ENCODE assay signal across 17 cellular contexts in the genomic region with DNA sequence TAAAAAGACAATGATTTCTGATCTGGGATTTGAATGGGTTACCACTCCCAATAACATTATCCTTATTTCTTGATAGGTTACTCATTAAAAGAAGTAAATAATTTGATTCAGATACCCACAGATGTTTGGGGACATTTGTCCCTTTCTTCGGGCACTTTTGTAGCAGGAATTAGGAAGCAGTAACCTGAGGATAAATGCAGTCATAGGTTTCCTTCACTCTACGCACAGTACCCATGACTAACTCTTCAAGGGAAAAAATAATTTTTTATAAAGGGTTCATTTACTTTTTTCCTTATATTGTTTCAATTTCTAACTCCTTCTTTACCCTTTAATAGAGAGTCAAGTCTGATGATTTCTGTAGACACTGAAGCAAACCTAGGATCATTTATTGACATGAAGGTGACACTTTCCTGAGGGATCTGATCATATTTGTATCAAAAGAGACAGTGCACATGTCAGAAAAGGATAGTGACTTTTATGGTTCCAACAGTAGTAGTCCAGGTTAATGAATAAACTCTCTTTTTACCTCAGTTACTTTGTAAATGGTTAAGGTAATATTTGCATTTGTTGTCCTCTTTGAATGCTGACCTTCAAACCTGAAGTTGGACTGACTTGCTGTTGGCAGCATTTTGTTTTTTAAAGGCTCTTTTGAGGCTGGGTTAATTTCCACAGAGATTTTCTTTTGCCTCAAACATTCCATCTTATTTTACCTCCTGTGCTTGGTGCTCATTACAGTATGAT.
DNase-seq lines count a peak whose midpoint lies in the region; ATAC-seq and TF ChIP-seq lines count a peak whose summit lies in the region.
"Had no signal": no experiment of that assay in that cellular context is flagged by ENCODE, and none has a peak within 500 bp of the region (broad histone marks: within the 10 kb centered on the region; RNA-seq: fewer than 3 reads in every experiment).

No MANE protein-coding gene starts in this region.

- TF ChIP-seq POLR2A in right lobe of liver (IDR thresholded peaks at IDR 0.05) (no peak), suprapubic skin (IDR thresholded peaks at IDR 0.05) (no peak)

- H3K36me3 ChIP-seq in right lobe of liver (no peaks in the 10 kb centered on the region), smooth muscle cell (ENCODE audit: low read depth) (no peaks in the 10 kb centered on the region), suprapubic skin (no peaks in the 10 kb centered on the region)
- H3K36me3 ChIP-seq: BE2C had no signal

- H3K27me3 Mint-ChIP-seq in HFFc6 (ENCODE audit: insufficient read depth), result no peaks in the 10 kb centered on the region; the same call in 1 of the 2 replicates
- no peaks in the 10 kb centered on the region for H3K27me3 Mint-ChIP-seq in T-helper 2 cell treated with Interferon-gamma antibody and Interleukin-4, amounts not matched to agents 5 μg/mL and 100 μg/mL, for 36 hours (ENCODE audit: low read depth)
- H3K27me3 Mint-ChIP-seq: CD4-positive, CD25-positive, alpha-beta regulatory T cell; CD8-positive, alpha-beta memory T cell had no signal

- TF ChIP-seq EP300 in suprapubic skin (IDR thresholded peaks at IDR 0.05), result no peak

- no peaks in the 10 kb centered on the region for H3K36me3 Mint-ChIP-seq in HFFc6 (ENCODE audit: low read depth)
- H3K36me3 Mint-ChIP-seq in T-helper 2 cell treated with Interferon-gamma antibody and Interleukin-4, amounts not matched to agents 5 μg/mL and 100 μg/mL, for 36 hours (ENCODE audit: low read depth), result no peaks in the 10 kb centered on the region
- H3K36me3 Mint-ChIP-seq: CD4-positive, CD25-positive, alpha-beta regulatory T cell; CD8-positive, alpha-beta memory T cell had no signal

- H3K4me2 ChIP-seq in smooth muscle cell, result no peak overlapping the region

- TF ChIP-seq CTCF in HFFc6 (IDR thresholded peaks at IDR 0.05) (no peak), right lobe of liver (IDR thresholded peaks at IDR 0.05) (no peak), smooth muscle cell (IDR thresholded peaks at IDR 0.05; ENCODE audit: borderline replicate concordance, insufficient read depth, poor library complexity, severe bottlenecking) (no peak), suprapubic skin (IDR thresholded peaks at IDR 0.05) (no peak)

- ATAC-seq in right lobe of liver, result peak; percentile 95 to 98 (median 96)
- ATAC-seq: GM12878 had no signal

- no peaks in the 10 kb centered on the region for H3K9me3 ChIP-seq in right lobe of liver
- H3K9me3 ChIP-seq in smooth muscle cell (replicated peaks; ENCODE audit: low read depth), result no peaks in the 10 kb centered on the region
- no peaks in the 10 kb centered on the region for H3K9me3 ChIP-seq in suprapubic skin
- H3K9me3 ChIP-seq: BE2C, Caco-2 had no signal

- H3K9me3 Mint-ChIP-seq in HFFc6, result no peaks in the 10 kb centered on the region
- peaks cover 29% of the 10 kb centered on the region for H3K9me3 Mint-ChIP-seq in T-helper 2 cell treated with Interferon-gamma antibody and Interleukin-4, amounts not matched to agents 5 μg/mL and 100 μg/mL, for 36 hours
- H3K9me3 Mint-ChIP-seq: H9 had no signal

- H3K4me3 ChIP-seq in right lobe of liver (no peak overlapping the region), smooth muscle cell (no peak overlapping the region), suprapubic skin (no peak overlapping the region)
- H3K4me3 ChIP-seq: GM12878 had no signal

- H3K4me1 ChIP-seq in right lobe of liver (peaks cover 0 to 40% (median 8%) of the 10 kb centered on the region in 4 donors), smooth muscle cell (ENCODE audit: low read depth) (peaks cover 6% of the 10 kb centered on the region), suprapubic skin (no peaks in the 10 kb centered on the region)
- H3K4me1 ChIP-seq: BE2C, Caco-2 had no signal

- no peak overlapping the region for H3K4me3 Mint-ChIP-seq in HFFc6
- no peak overlapping the region for H3K4me3 Mint-ChIP-seq in T-helper 2 cell treated with Interferon-gamma antibody and Interleukin-4, amounts not matched to agents 5 μg/mL and 100 μg/mL, for 36 hours
- H3K4me3 Mint-ChIP-seq: CD4-positive, CD25-positive, alpha-beta regulatory T cell; CD8-positive, alpha-beta memory T cell; H9 had no signal

- 32% methylated on average over 2 of the region's 2 CpGs for WGBS in right lobe of liver (ENCODE audit: insufficient coverage, low coverage, low lambda C conversion rate, missing lambda C conversion rate)
- 97% methylated on average over 2 of the region's 2 CpGs for WGBS in smooth muscle cell (ENCODE audit: low lambda C conversion rate)
- WGBS in suprapubic skin, result 88% methylated on average over 2 of the region's 2 CpGs

- H4K20me1 ChIP-seq in smooth muscle cell (ENCODE audit: low read depth), result no peaks in the 10 kb centered on the region

- no peaks in the 10 kb centered on the region for H3K79me2 ChIP-seq in smooth muscle cell (ENCODE audit: low read depth)

- peak overlapping the region; percentile 23 for H2AFZ ChIP-seq in smooth muscle cell (ENCODE audit: low read depth)

- H3K9ac ChIP-seq in smooth muscle cell (ENCODE audit: low read depth), result no peak overlapping the region

- DNase-seq in HFFc6, result no peak
- DNase-seq in kidney tubule cell (ENCODE audit: low spot score), result peak; percentile 55
- DNase-seq in right lobe of liver, result peak in 1 of 3 donors; percentile 47
- DNase-seq in smooth muscle cell (lab: John Stamatoyannopoulos, UW; ENCODE audit: unreplicated experiment), result no peak
- DNase-seq in T-helper 2 cell treated with Interferon-gamma antibody and Interleukin-4, amounts not matched to agents 5 μg/mL and 100 μg/mL, for 36 hours (ENCODE audit: low spot score), result no peak
- no peak for DNase-seq in suprapubic skin (ENCODE audit: low spot score in 2 of 2)
- DNase-seq in COLO829 (ENCODE audit: low spot score), result no peak
- DNase-seq: ACHN; BE2C; C1 segment of cervical spinal cord; Caco-2; CD4-positive, CD25-positive, alpha-beta regulatory T cell; CD8-positive, alpha-beta memory T cell; DND-41; EL; H9 had no signal

- peak overlapping the region; percentile 84 for H3K27ac Mint-ChIP-seq in HFFc6
- H3K27ac Mint-ChIP-seq in T-helper 2 cell treated with Interferon-gamma antibody and Interleukin-4, amounts not matched to agents 5 μg/mL and 100 μg/mL, for 36 hours, result no peak overlapping the region
- H3K27ac Mint-ChIP-seq: CD4-positive, CD25-positive, alpha-beta regulatory T cell; CD8-positive, alpha-beta memory T cell; H9 had no signal

- H3K27ac ChIP-seq in right lobe of liver (peak overlapping the region; percentile 58 to 97 (median 87)), smooth muscle cell (ENCODE audit: low read depth) (no peak overlapping the region), suprapubic skin (no peak overlapping the region)

- H3K4me1 Mint-ChIP-seq in HFFc6 (ENCODE audit: low read depth), result peaks cover 43% of the 10 kb centered on the region
- H3K4me1 Mint-ChIP-seq in T-helper 2 cell treated with Interferon-gamma antibody and Interleukin-4, amounts not matched to agents 5 μg/mL and 100 μg/mL, for 36 hours (ENCODE audit: low read depth), result no peaks in the 10 kb centered on the region
- H3K4me1 Mint-ChIP-seq: CD4-positive, CD25-positive, alpha-beta regulatory T cell; CD8-positive, alpha-beta memory T cell; H9 had no signal

- intact Hi-C loops in right lobe of liver (cut with DNase I), result no loop called here

- no peaks in the 10 kb centered on the region for H3K27me3 ChIP-seq in right lobe of liver
- H3K27me3 ChIP-seq in smooth muscle cell (ENCODE audit: low read depth), result no peaks in the 10 kb centered on the region
- no peaks in the 10 kb centered on the region for H3K27me3 ChIP-seq in suprapubic skin
- H3K27me3 ChIP-seq: BE2C had no signal

- no peaks in the 10 kb centered on the region for H3F3A ChIP-seq in smooth muscle cell (ENCODE audit: low read depth)

Comparison
In these comparisons a context has a peak if more than half of its experiments do, and no peak if none do; other contexts are left out.
1. H3K27ac ChIP-seq: peak in right lobe of liver (3 of 3); none in smooth muscle cell (single experiment) and suprapubic skin (single experiment).